In genomic region chr14:100989924-100990323, GRCh38 we compare ENCODE assay signal across 24 cellular contexts.
DNase-seq lines count a peak whose midpoint lies in the region; ATAC-seq, FAIRE-seq and TF ChIP-seq lines count a peak whose summit lies in the region.
"Had no signal": no experiment of that assay in that cellular context is flagged by ENCODE, and none has a peak within 500 bp of the region (broad histone marks: within the 10 kb centered on the region; RNA-seq: fewer than 3 reads in every experiment).

No MANE protein-coding gene starts in this region.

- TF ChIP-seq POLR2A in A549 (IDR thresholded peaks at IDR 0.05; ENCODE audit: low read length) (no peak), right lobe of liver (IDR thresholded peaks at IDR 0.05) (no peak)

- H3K4me2 ChIP-seq in A549 (peak overlapping the region; percentile 70), GM23248 (ENCODE audit: unreplicated experiment) (no peak overlapping the region), astrocyte (ENCODE audit: low read length) (no peak overlapping the region)
- H3K4me2 ChIP-seq: KMS-11 had no signal

- POLR2A ChIA-PET in A549 (lab: Yijun Ruan, JAX): no interaction called here
- POLR2A ChIA-PET in A673 (lab: Charles Lee; ENCODE audit: low non-redundant PET): no interaction called here

- peaks cover 47% of the 10 kb centered on the region for H3F3A ChIP-seq in GM23248 (ENCODE audit: insufficient read depth)

- H3K4me1 Mint-ChIP-seq in astrocyte (ENCODE audit: low read depth, unreplicated experiment): peaks cover 54% of the 10 kb centered on the region
- H3K4me1 Mint-ChIP-seq in activated T-helper 1 cell treated with anti-CD3 and anti-CD28 coated beads, Interleukin-12 subunit alpha, Interleukin-12 subunit beta, Interleukin-2, Interleukin-4 antibody, amounts not matched to agents 30 ng/mL and 10 ng/mL and 1 ng/mL, durations not matched to agents 14 hours and 24 hours and 36 hours (ENCODE audit: low read depth): no peaks in the 10 kb centered on the region
- H3K4me1 Mint-ChIP-seq: CD4-positive, CD25-positive, alpha-beta regulatory T cell had no signal

- no peak overlapping the region for H3K9ac ChIP-seq in GM23248
- H3K9ac ChIP-seq in astrocyte (ENCODE audit: low read length): no peak overlapping the region
- H3K9ac ChIP-seq: KMS-11 had no signal

- BruUV-seq in A673 (replicated peaks; lab: Mats Ljungman, UMichigan): no TSS peak

- peak overlapping the region; percentile 84 for H3K27ac ChIP-seq in A549
- H3K27ac ChIP-seq in GM23248: peak overlapping the region; percentile 21; the same call in 1 of the 2 replicates
- peak overlapping the region; percentile 56 for H3K27ac ChIP-seq in astrocyte (ENCODE audit: low read depth, low read length)
- H3K27ac ChIP-seq in A673 (ENCODE audit: low read depth, low read length, poor library complexity, severe bottlenecking): no peak overlapping the region
- H3K27ac ChIP-seq in right lobe of liver: no peak overlapping the region
- H3K27ac ChIP-seq: KMS-11 had no signal

- FAIRE-seq in A549 (lab: Jason Lieb, UNC) (no peak), astrocyte (lab: Jason Lieb, UNC) (no peak)
- FAIRE-seq: D721Med, GM12891, H1, HepG2 had no signal

- in situ Hi-C loops in GM23248 (cut with MboI): no loop called here

- H3K27me3 Mint-ChIP-seq in astrocyte (ENCODE audit: low read depth, unreplicated experiment): no peaks in the 10 kb centered on the region
- H3K27me3 Mint-ChIP-seq in activated T-helper 1 cell treated with anti-CD3 and anti-CD28 coated beads, Interleukin-12 subunit alpha, Interleukin-12 subunit beta, Interleukin-2, Interleukin-4 antibody, amounts not matched to agents 30 ng/mL and 10 ng/mL and 1 ng/mL, durations not matched to agents 14 hours and 24 hours and 36 hours (ENCODE audit: insufficient read depth): peaks cover 4% of the 10 kb centered on the region

- H3K36me3 Mint-ChIP-seq in astrocyte (ENCODE audit: low read depth, unreplicated experiment): no peaks in the 10 kb centered on the region
- no peaks in the 10 kb centered on the region for H3K36me3 Mint-ChIP-seq in activated T-helper 1 cell treated with anti-CD3 and anti-CD28 coated beads, Interleukin-12 subunit alpha, Interleukin-12 subunit beta, Interleukin-2, Interleukin-4 antibody, amounts not matched to agents 30 ng/mL and 10 ng/mL and 1 ng/mL, durations not matched to agents 14 hours and 24 hours and 36 hours (ENCODE audit: low read depth)
- H3K36me3 Mint-ChIP-seq: CD4-positive, CD25-positive, alpha-beta regulatory T cell had no signal

- TF ChIP-seq RAD21 in A549 (conservative IDR thresholded peaks at IDR 0.05 in 1 of 2, IDR thresholded peaks at IDR 0.05 in 1 of 2): no peak

- CTCF ChIA-PET in A549 (lab: Yijun Ruan, JAX): no interaction called here
- CTCF ChIA-PET in A673 (lab: Charles Lee): no interaction called here

- H3K9me3 ChIP-seq in A549: 0 out of 3 replicates have a peak, but pooled peaks cover 2% of the 10 kb centered on the region
- H3K9me3 ChIP-seq in GM23248 (ENCODE audit: low read depth): no peaks in the 10 kb centered on the region
- no peaks in the 10 kb centered on the region for H3K9me3 ChIP-seq in astrocyte (ENCODE audit: insufficient read depth, low read depth, low read length)
- H3K9me3 ChIP-seq in A673 (ENCODE audit: low read depth, low read length, poor library complexity, severe bottlenecking): no peaks in the 10 kb centered on the region
- H3K9me3 ChIP-seq in right lobe of liver: no peaks in the 10 kb centered on the region

- no peaks in the 10 kb centered on the region; the same call in 1 of the 2 replicates for H3K79me2 ChIP-seq in GM23248 (ENCODE audit: insufficient read depth)
- H3K79me2 ChIP-seq in astrocyte (ENCODE audit: insufficient read depth, low read length): no peaks in the 10 kb centered on the region

- H4K20me1 ChIP-seq in GM23248 (ENCODE audit: insufficient read depth) (no peaks in the 10 kb centered on the region), astrocyte (ENCODE audit: insufficient read depth, low read length) (no peaks in the 10 kb centered on the region)

- no peaks in the 10 kb centered on the region for H3K9me3 Mint-ChIP-seq in astrocyte (ENCODE audit: unreplicated experiment)
- no peaks in the 10 kb centered on the region for H3K9me3 Mint-ChIP-seq in activated T-helper 1 cell treated with anti-CD3 and anti-CD28 coated beads, Interleukin-12 subunit alpha, Interleukin-12 subunit beta, Interleukin-2, Interleukin-4 antibody, amounts not matched to agents 30 ng/mL and 10 ng/mL and 1 ng/mL, durations not matched to agents 14 hours and 24 hours and 36 hours
- H3K9me3 Mint-ChIP-seq: CD4-positive, CD25-positive, alpha-beta regulatory T cell; HFFc6 had no signal

- no peak overlapping the region for H2AFZ ChIP-seq in GM23248
- no peak overlapping the region for H2AFZ ChIP-seq in astrocyte (ENCODE audit: low read depth, low read length)

- WGBS in A549 (ENCODE audit: missing lambda C conversion rate): 11% methylated on average over 1 of the region's 1 CpG
- WGBS in GM23248 (ENCODE audit: low coverage in 1 of 2, low lambda C conversion rate in 2 of 2, missing lambda C conversion rate in 2 of 2), 2 experiments: 19 to 30% methylated on average over 1 of the region's 1 CpG
- 41% methylated on average over 1 of the region's 1 CpG for WGBS in right lobe of liver (ENCODE audit: insufficient coverage, low coverage, low lambda C conversion rate, missing lambda C conversion rate)

- H3K27me3 ChIP-seq in GM23248 (replicated peaks; ENCODE audit: insufficient read depth) (no peaks in the 10 kb centered on the region), astrocyte (ENCODE audit: insufficient read depth, low read length) (no peaks in the 10 kb centered on the region), A673 (replicated peaks; ENCODE audit: insufficient read depth, low read depth, low read length, poor library complexity) (no peaks in the 10 kb centered on the region), right lobe of liver (no peaks in the 10 kb centered on the region)

- peak overlapping the region; percentile 100 for H3K27ac Mint-ChIP-seq in astrocyte (ENCODE audit: unreplicated experiment)
- no peak overlapping the region for H3K27ac Mint-ChIP-seq in activated T-helper 1 cell treated with anti-CD3 and anti-CD28 coated beads, Interleukin-12 subunit alpha, Interleukin-12 subunit beta, Interleukin-2, Interleukin-4 antibody, amounts not matched to agents 30 ng/mL and 10 ng/mL and 1 ng/mL, durations not matched to agents 14 hours and 24 hours and 36 hours
- H3K27ac Mint-ChIP-seq: CD4-positive, CD25-positive, alpha-beta regulatory T cell had no signal

- peak overlapping the region; percentile 45 for H3K4me3 Mint-ChIP-seq in astrocyte (ENCODE audit: unreplicated experiment)
- no peak overlapping the region for H3K4me3 Mint-ChIP-seq in activated T-helper 1 cell treated with anti-CD3 and anti-CD28 coated beads, Interleukin-12 subunit alpha, Interleukin-12 subunit beta, Interleukin-2, Interleukin-4 antibody, amounts not matched to agents 30 ng/mL and 10 ng/mL and 1 ng/mL, durations not matched to agents 14 hours and 24 hours and 36 hours
- H3K4me3 Mint-ChIP-seq: CD4-positive, CD25-positive, alpha-beta regulatory T cell; HFFc6 had no signal

- no peaks in the 10 kb centered on the region for H3K9me2 ChIP-seq in GM23248 (ENCODE audit: insufficient read depth)

- no peak overlapping the region for H3K4me3 ChIP-seq in A549
- no peak overlapping the region for H3K4me3 ChIP-seq in GM23248
- no peak overlapping the region for H3K4me3 ChIP-seq in astrocyte (ENCODE audit: insufficient read depth, low read depth, low read length)
- no peak overlapping the region for H3K4me3 ChIP-seq in A673 (ENCODE audit: low read depth, low read length, poor library complexity, severe bottlenecking)
- H3K4me3 ChIP-seq in right lobe of liver: no peak overlapping the region

- TF ChIP-seq CTCF in A549 (IDR thresholded peaks at IDR 0.05) (no peak), astrocyte (IDR thresholded peaks at IDR 0.05; ENCODE audit: insufficient read depth, low read depth, low read length) (no peak), A673 (conservative IDR thresholded peaks at IDR 0.05; ENCODE audit: low read depth, low read length) (no peak), right lobe of liver (IDR thresholded peaks at IDR 0.05) (no peak)

- peaks cover 54% of the 10 kb centered on the region for H3K4me1 ChIP-seq in A549
- peaks cover 31% of the 10 kb centered on the region for H3K4me1 ChIP-seq in GM23248 (ENCODE audit: insufficient read depth)
- peaks cover 29% of the 10 kb centered on the region for H3K4me1 ChIP-seq in astrocyte (ENCODE audit: insufficient read depth, low read length)
- H3K4me1 ChIP-seq in A673 (ENCODE audit: insufficient read depth, low read length, poor library complexity, severe bottlenecking): no peaks in the 10 kb centered on the region
- no peaks in the 10 kb centered on the region for H3K4me1 ChIP-seq in right lobe of liver

- TF ChIP-seq EP300 in A549 (IDR thresholded peaks at IDR 0.05): no peak

- intact Hi-C loops in A673 (cut with micrococcal nuclease; ENCODE audit: unreplicated experiment): no loop called here
- intact Hi-C loops in activated T-helper 1 cell treated with anti-CD3 and anti-CD28 coated beads, Interleukin-12 subunit alpha, Interleukin-12 subunit beta, Interleukin-2, Interleukin-4 antibody, amounts not matched to agents 30 ng/mL and 10 ng/mL and 1 ng/mL, durations not matched to agents 14 hours and 24 hours and 36 hours (cut with micrococcal nuclease): no loop called here
- intact Hi-C loops in right lobe of liver (cut with DNase I): no loop called here

- peak in 1 of 2 experiments; percentile 33 for DNase-seq in A549 (ENCODE audit: low read depth in 1 of 2, low spot score in 1 of 2)
- peak; percentile 60 for DNase-seq in GM23248
- peak; percentile 47 for DNase-seq in astrocyte (ENCODE audit: low read depth)
- DNase-seq in iris pigment epithelial cell (ENCODE audit: low read depth): peak; percentile 61
- DNase-seq in A673 (ENCODE audit: low spot score): no peak
- no peak for DNase-seq in activated T-helper 1 cell treated with anti-CD3 and anti-CD28 coated beads, Interleukin-12 subunit alpha, Interleukin-12 subunit beta, Interleukin-2, Interleukin-4 antibody, amounts not matched to agents 30 ng/mL and 10 ng/mL and 1 ng/mL, durations not matched to agents 14 hours and 24 hours and 36 hours (ENCODE audit: low spot score)
- no peak for DNase-seq in right lobe of liver
- no peak for DNase-seq in Ammon's horn (ENCODE audit: low spot score)
- DNase-seq: AML-193; CD4-positive, CD25-positive, alpha-beta regulatory T cell; DND-41; GF-D8; HFFc6; NCI-H1048; NCI-H146; NCI-H2081; NCI-H510A; NCI-H774 had no signal

- no peak for ATAC-seq in A549
- no peak for ATAC-seq in right lobe of liver
- ATAC-seq: HepG2, Right ventricle myocardium inferior had no signal

- H3K36me3 ChIP-seq in GM23248 (ENCODE audit: low read depth) (peaks cover 35% of the 10 kb centered on the region), astrocyte (ENCODE audit: insufficient read depth, low read length) (peaks cover 32% of the 10 kb centered on the region), A673 (ENCODE audit: insufficient read depth, low read length, poor library complexity, severe bottlenecking) (no peaks in the 10 kb centered on the region), right lobe of liver (no peaks in the 10 kb centered on the region)

TF ChIP-seq in A549, 52 proteins besides CTCF, POLR2A, EP300 and RAD21 (continues in another document):
- TF ChIP-seq EHMT2 (IDR thresholded peaks at IDR 0.05; ENCODE audit: low read depth) (no peak), FOSL2 (IDR thresholded peaks at IDR 0.05) (0 out of 2 replicates have a peak, but pooled peaks have one; percentile 22), FOSL2 (CRISPR knock-in tag; IDR thresholded peaks at IDR 0.05) (peak; percentile 83), JUNB (IDR thresholded peaks at IDR 0.05) (peak; percentile 52)

Comparison
In these comparisons a context has a peak if more than half of its experiments do, and no peak if none do; other contexts are left out.
1. DNase-seq: peak in GM23248 (single experiment), astrocyte (single experiment) and iris pigment epithelial cell (single experiment); none in A673 (single experiment), activated T-helper 1 cell treated with anti-CD3 and anti-CD28 coated beads, Interleukin-12 subunit alpha, Interleukin-12 subunit beta, Interleukin-2, Interleukin-4 antibody, amounts not matched to agents 30 ng/mL and 10 ng/mL and 1 ng/mL, durations not matched to agents 14 hours and 24 hours and 36 hours (single experiment), right lobe of liver (0 of 3) and Ammon's horn (single experiment).
2. H3K27ac ChIP-seq: peak in A549 (2 of 2), GM23248 (single experiment) and astrocyte (single experiment); none in A673 (single experiment) and right lobe of liver (0 of 3).